In genomic region chr5:61824396-61824795, GRCh38 we compare ENCODE assay signal across 17 cellular contexts.
DNase-seq lines count a peak whose midpoint lies in the region; TF ChIP-seq lines count a peak whose summit lies in the region.
"Had no signal": no experiment of that assay in that cellular context is flagged by ENCODE, and none has a peak within 500 bp of the region (broad histone marks: within the 10 kb centered on the region; RNA-seq: fewer than 3 reads in every experiment).

No MANE protein-coding gene starts in this region.

- H3F3A ChIP-seq in GM23248 (ENCODE audit: insufficient read depth) = no peaks in the 10 kb centered on the region

- intact Hi-C loops in posterior vena cava (cut with DNase I) = no loop called here

- H3K27me3 Mint-ChIP-seq in immature natural killer cell (ENCODE audit: low read depth in 3 of 3) = peaks cover 0 to 4% (median 3%) of the 10 kb centered on the region in 3 donors

- peak; percentile 8 for DNase-seq in GM23248
- DNase-seq in LHCN-M2 (ENCODE audit: low read depth) = peak; percentile 19
- peak; percentile 52 for DNase-seq in epithelial cell of esophagus (ENCODE audit: low read depth)
- peak; percentile 15 for DNase-seq in iris pigment epithelial cell (ENCODE audit: low read depth)
- no peak for DNase-seq in immature natural killer cell
- no peak for DNase-seq in posterior vena cava (ENCODE audit: low spot score)
- DNase-seq in KBM-7 = no peak
- DNase-seq in SIG-M5 treated with dmso at 0.1 percent for 504 hours (lab: John Stamatoyannopoulos, UW; ENCODE audit: unreplicated experiment) = no peak
- DNase-seq: BE2C; CD4-positive, alpha-beta memory T cell; DMS153; DMS79 treated with DMSO at 0.1 percent for 48 hours; EL; HFFc6 had no signal

- H2AFZ ChIP-seq in GM23248 = no peak overlapping the region

- 58 to 65% methylated on average over 4 of the region's 4 CpGs for WGBS in GM23248 (ENCODE audit: low coverage in 1 of 2, low lambda C conversion rate in 2 of 2, missing lambda C conversion rate in 2 of 2), 2 experiments

- no peaks in the 10 kb centered on the region for H3K4me1 ChIP-seq in GM23248 (ENCODE audit: insufficient read depth)
- H3K4me1 ChIP-seq: A549, BE2C had no signal

- H3K4me1 Mint-ChIP-seq in immature natural killer cell = peaks cover 0 to 1% of the 10 kb centered on the region in 2 donors

- no peak overlapping the region for H3K9ac ChIP-seq in GM23248

- H3K9me3 Mint-ChIP-seq in immature natural killer cell = peaks cover 0 to 1% (median 0%) of the 10 kb centered on the region in 6 donors
- H3K9me3 Mint-ChIP-seq: HFFc6 had no signal

- no peak overlapping the region for H3K4me3 Mint-ChIP-seq in immature natural killer cell
- H3K4me3 Mint-ChIP-seq: CD4-positive, alpha-beta memory T cell; HFFc6 had no signal

- H3K36me3 Mint-ChIP-seq in immature natural killer cell = no peaks in the 10 kb centered on the region
- H3K36me3 Mint-ChIP-seq: CD4-positive, alpha-beta memory T cell had no signal

- no peak overlapping the region for H3K4me2 ChIP-seq in GM23248 (ENCODE audit: unreplicated experiment)
- H3K4me2 ChIP-seq: A549 had no signal

- no peak for TF ChIP-seq CTCF in epithelial cell of esophagus (IDR thresholded peaks at IDR 0.05; ENCODE audit: insufficient read depth, low read depth, low read length, missing control alignments)

- no peaks in the 10 kb centered on the region for H4K20me1 ChIP-seq in GM23248 (ENCODE audit: insufficient read depth)

- no peak overlapping the region for H3K27ac Mint-ChIP-seq in immature natural killer cell
- H3K27ac Mint-ChIP-seq: CD4-positive, alpha-beta memory T cell; HFFc6 had no signal

- no peaks in the 10 kb centered on the region for H3K36me3 ChIP-seq in GM23248 (ENCODE audit: low read depth)
- H3K36me3 ChIP-seq: BE2C, HAP-1 had no signal

- H3K4me3 ChIP-seq in GM23248 = no peak overlapping the region
- H3K4me3 ChIP-seq in epithelial cell of esophagus (ENCODE audit: low read length) = no peak overlapping the region
- H3K4me3 ChIP-seq: A549, HAP-1 had no signal

- peaks cover 23% of the 10 kb centered on the region; the same call in 1 of the 2 replicates for H3K27me3 ChIP-seq in GM23248 (replicated peaks; ENCODE audit: insufficient read depth)

- H3K9me3 ChIP-seq in GM23248 (ENCODE audit: low read depth) = no peaks in the 10 kb centered on the region
- H3K9me3 ChIP-seq: A549, BE2C, HAP-1 had no signal

- no peak overlapping the region for H3K27ac ChIP-seq in GM23248
- H3K27ac ChIP-seq: A549, C4-2B had no signal

- H3K79me2 ChIP-seq in GM23248 (ENCODE audit: insufficient read depth) = no peaks in the 10 kb centered on the region

- in situ Hi-C loops in GM23248 (cut with MboI) (no loop called here), KBM-7 (cut with MboI; ENCODE audit: low pct_unique_long_range_greater_than_20kb, low sequenced_read_pairs) (no loop called here)

- H3K9me2 ChIP-seq in GM23248 (ENCODE audit: insufficient read depth) = no peaks in the 10 kb centered on the region

Comparison
In these comparisons a context has a peak if more than half of its experiments do, and no peak if none do; other contexts are left out.
1. DNase-seq: peak in GM23248 (single experiment), LHCN-M2 (single experiment), epithelial cell of esophagus (single experiment) and iris pigment epithelial cell (single experiment); none in immature natural killer cell (0 of 3), posterior vena cava (single experiment), KBM-7 (single experiment) and SIG-M5 treated with dmso at 0.1 percent for 504 hours (single experiment).